In genomic region chr19:44772969-44773368, GRCh38 we compare ENCODE assay signal across 2 cellular contexts.
A peak's percentile ranks its signal among the peaks of the same experiment; 100 is the strongest.
TF ChIP-seq lines count a peak whose summit lies in the region.

No MANE protein-coding gene starts in this region.

TF ChIP-seq in HepG2, 621 proteins besides CTCF, POLR2A, EP300 and RAD21:
- TF ChIP-seq ZNF7 (CRISPR knock-in tag; IDR thresholded peaks at IDR 0.05) = peak; percentile 96
- TF ChIP-seq ZNF446 (CRISPR knock-in tag; IDR thresholded peaks at IDR 0.05) = no peak
TF ChIP-seq in HepG2: peak in this region for 1.

TF ChIP-seq in GM12891, 5 proteins besides CTCF, POLR2A, EP300 and RAD21:
- TF ChIP-seq TAF1 (IDR thresholded peaks at IDR 0.05; ENCODE audit: low read depth, low read length) (no peak), PAX5 (IDR thresholded peaks at IDR 0.05; ENCODE audit: insufficient read depth, low read length, severe bottlenecking) (no peak), SPI1 (IDR thresholded peaks at IDR 0.05; ENCODE audit: low read depth, low read length) (no peak), POU2F2 (IDR thresholded peaks at IDR 0.05; ENCODE audit: low read depth, low read length) (no peak), POLR2AphosphoS5 (IDR thresholded peaks at IDR 0.05; ENCODE audit: low read depth, low read length) (no peak)
TF ChIP-seq in GM12891: peak in this region for 0.
